Comparison of ENCODE assay signal across 21 cellular contexts in the genomic region with DNA sequence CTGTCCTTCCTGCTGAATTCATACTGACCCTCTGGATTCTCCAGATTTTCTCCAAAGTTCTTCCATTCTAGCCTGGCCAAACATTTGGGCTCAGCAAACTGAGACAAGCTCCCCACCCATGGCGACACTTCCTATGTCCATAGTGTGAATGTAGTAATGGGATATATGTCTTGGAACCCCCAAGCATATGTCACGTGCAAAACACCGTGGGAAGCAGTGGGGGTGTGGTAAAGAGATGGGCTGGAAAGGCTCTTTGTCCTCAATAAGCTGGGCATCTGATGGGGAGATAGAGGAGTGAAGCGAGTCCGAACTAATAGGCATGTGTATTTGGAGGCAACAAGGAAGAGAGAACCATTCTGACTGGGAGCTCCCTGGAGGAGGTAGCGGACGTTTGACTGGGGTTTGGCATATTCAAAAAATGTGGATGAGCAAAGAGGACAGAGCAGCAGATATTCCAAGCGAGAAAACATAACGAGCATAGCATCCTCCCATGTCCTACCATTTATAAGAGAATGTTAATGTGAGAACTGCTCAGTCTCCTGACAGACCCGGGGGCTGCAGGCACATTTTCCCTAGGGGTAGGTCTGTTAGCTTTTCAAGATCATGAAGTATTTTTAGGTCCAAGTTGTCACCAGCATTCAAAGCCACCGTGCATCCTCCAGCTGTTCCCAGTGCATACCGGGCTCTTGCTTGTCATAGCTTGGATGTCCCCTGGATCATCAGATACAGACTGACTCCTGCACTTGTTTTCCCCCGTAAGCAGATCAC. TPM values are rescaled to one million over a fixed set of nuclear protein-coding genes. Genes with fewer than 3 reads are reported as not detected.
DNase-seq lines count a peak whose midpoint lies in the region; ATAC-seq and TF ChIP-seq lines count a peak whose summit lies in the region.
"Had no signal": no experiment of that assay in that cellular context is flagged by ENCODE, and none has a peak within 500 bp of the region (broad histone marks: within the 10 kb centered on the region; RNA-seq: fewer than 3 reads in every experiment).

No MANE protein-coding gene starts in this region.

- H3K27me3 Mint-ChIP-seq in Calu3 (ENCODE audit: unreplicated experiment): no peaks in the 10 kb centered on the region
- H3K27me3 Mint-ChIP-seq: activated B cell treated with CpG ODN at 0.5 μM for 24 hours; activated naive CD8-positive, alpha-beta T cell; stimulated activated naive B cell treated with anti-CD40 and anti-IgM and Interleukin-4, amounts not matched to agents 10 μg/mL and 1 μg/mL and 100 μg/mL, for 72 hours; type B pancreatic cell had no signal

- H3K36me3 Mint-ChIP-seq in Calu3 (ENCODE audit: insufficient read depth, unreplicated experiment): peaks cover 96% of the 10 kb centered on the region

- no peak overlapping the region for H3K4me3 ChIP-seq in brain microvascular endothelial cell (ENCODE audit: low read depth, low read length)
- H3K4me3 ChIP-seq in left ventricle myocardium inferior: no peak overlapping the region
- H3K4me3 ChIP-seq in rectal smooth muscle tissue (ENCODE audit: low read length): no peak overlapping the region
- H3K4me3 ChIP-seq: prostate gland had no signal

- CTCF ChIA-PET in Calu3 (lab: Charles Lee): interaction anchor here (1.2 kb wide), 1 partner anchor 26 kb away, joined by 3 read pairs; no protein-coding TSS in a partner anchor

- no peaks in the 10 kb centered on the region for H3K9me3 ChIP-seq in left ventricle myocardium inferior (replicated peaks)
- H3K9me3 ChIP-seq: prostate gland had no signal

- DNase-seq in Calu3: no peak
- no peak for DNase-seq in brain microvascular endothelial cell
- DNase-seq in left ventricle myocardium inferior: no peak
- no peak for DNase-seq in NCI-H82 (lab: John Stamatoyannopoulos, UW)
- no peak for DNase-seq in NCI-H1092 treated with DMSO at 0.1 percent for 48 hours (lab: John Stamatoyannopoulos, UW)
- no peak for DNase-seq in foreskin keratinocyte
- DNase-seq: activated B cell treated with CpG ODN at 0.5 μM for 24 hours; DND-41; mammary epithelial cell; natural killer cell; NCI-H2029 treated with DMSO at 0.1 percent for 48 hours; NCI-H510A treated with DMSO at 0.1 percent for 48 hours; stimulated activated CD4-positive, alpha-beta T cell treated with anti-CD3 and anti-CD28 coated beads, Interleukin-15, amount 100 ng/mL, for 24 hours; stimulated activated naive B cell treated with anti-CD40 and anti-IgM and Interleukin-4, amounts not matched to agents 10 μg/mL and 1 μg/mL and 100 μg/mL, for 72 hours; T-helper 2 cell had no signal

- in situ Hi-C loops in brain microvascular endothelial cell (cut with HindIII; ENCODE audit: low pct_ligation_motif_present, low sequenced_read_pairs): no loop called here

- H3K9me3 Mint-ChIP-seq in Calu3 (ENCODE audit: low read depth, unreplicated experiment): no peaks in the 10 kb centered on the region
- H3K9me3 Mint-ChIP-seq: activated B cell treated with CpG ODN at 0.5 μM for 24 hours; natural killer cell; stimulated activated naive B cell treated with anti-CD40 and anti-IgM and Interleukin-4, amounts not matched to agents 10 μg/mL and 1 μg/mL and 100 μg/mL, for 72 hours; type B pancreatic cell had no signal

- H3K4me1 ChIP-seq in left ventricle myocardium inferior (peaks cover 78% of the 10 kb centered on the region), rectal smooth muscle tissue (ENCODE audit: control insufficient read depth, insufficient read depth, low read length) (peaks cover 32% of the 10 kb centered on the region), foreskin keratinocyte (no peaks in the 10 kb centered on the region)
- H3K4me1 ChIP-seq: prostate gland had no signal

- H3K27ac ChIP-seq in brain microvascular endothelial cell (peak overlapping the region; percentile 7), left ventricle myocardium inferior (replicated peaks) (peak overlapping the region; percentile 99), rectal smooth muscle tissue (ENCODE audit: low read depth, low read length) (peak overlapping the region; percentile 58), foreskin keratinocyte (no peak overlapping the region)

- H3K4me3 Mint-ChIP-seq in Calu3 (ENCODE audit: low read depth, unreplicated experiment): peak overlapping the region; percentile 6
- H3K4me3 Mint-ChIP-seq: activated B cell treated with CpG ODN at 0.5 μM for 24 hours; activated naive CD8-positive, alpha-beta T cell; natural killer cell; stimulated activated naive B cell treated with anti-CD40 and anti-IgM and Interleukin-4, amounts not matched to agents 10 μg/mL and 1 μg/mL and 100 μg/mL, for 72 hours; type B pancreatic cell had no signal

- no peak overlapping the region for H3K9ac ChIP-seq in rectal smooth muscle tissue (ENCODE audit: low read length)

- TF ChIP-seq CTCF in Calu3 (IDR thresholded peaks at IDR 0.05; ENCODE audit: unreplicated experiment) (no peak), brain microvascular endothelial cell (IDR thresholded peaks at IDR 0.05; ENCODE audit: low read depth, low read length, missing control alignments) (no peak), left ventricle myocardium inferior (IDR thresholded peaks at IDR 0.05; ENCODE audit: borderline replicate concordance) (no peak), foreskin keratinocyte (conservative IDR thresholded peaks at IDR 0.05) (no peak)

- no TSS peak for BruUV-seq in Calu3 (replicated peaks; lab: Mats Ljungman, UMichigan)

- peaks cover 32% of the 10 kb centered on the region for H3K4me1 Mint-ChIP-seq in Calu3 (ENCODE audit: low read depth, unreplicated experiment)
- H3K4me1 Mint-ChIP-seq: activated B cell treated with CpG ODN at 0.5 μM for 24 hours; stimulated activated naive B cell treated with anti-CD40 and anti-IgM and Interleukin-4, amounts not matched to agents 10 μg/mL and 1 μg/mL and 100 μg/mL, for 72 hours had no signal

- H3K36me3 ChIP-seq in brain microvascular endothelial cell (replicated peaks) (peaks cover 92% of the 10 kb centered on the region), left ventricle myocardium inferior (peaks cover 77% of the 10 kb centered on the region), rectal smooth muscle tissue (ENCODE audit: control insufficient read depth, insufficient read depth, low read length) (peaks cover 44% of the 10 kb centered on the region)

- H3K27me3 ChIP-seq in brain microvascular endothelial cell (replicated peaks) (no peaks in the 10 kb centered on the region), left ventricle myocardium inferior (ENCODE audit: low read depth) (no peaks in the 10 kb centered on the region), rectal smooth muscle tissue (ENCODE audit: control insufficient read depth, insufficient read depth, low read length) (no peaks in the 10 kb centered on the region), foreskin keratinocyte (no peaks in the 10 kb centered on the region)

- peak overlapping the region; percentile 86 for H3K27ac Mint-ChIP-seq in Calu3 (ENCODE audit: unreplicated experiment)
- H3K27ac Mint-ChIP-seq: activated B cell treated with CpG ODN at 0.5 μM for 24 hours; activated naive CD8-positive, alpha-beta T cell; natural killer cell; stimulated activated naive B cell treated with anti-CD40 and anti-IgM and Interleukin-4, amounts not matched to agents 10 μg/mL and 1 μg/mL and 100 μg/mL, for 72 hours; type B pancreatic cell had no signal

- intact Hi-C loops in Calu3 (cut with micrococcal nuclease; ENCODE audit: unreplicated experiment) (no loop called here), left ventricle myocardium inferior (cut with micrococcal nuclease) (no loop called here)

- ATAC-seq in GM18867 (IDR thresholded peaks at IDR 0.05; ENCODE audit: unreplicated experiment): no peak
- no peak for ATAC-seq in foreskin keratinocyte
- ATAC-seq: esophagus mucosa; natural killer cell; stimulated activated naive B cell treated with anti-CD40 and anti-IgM and Interleukin-4, amounts not matched to agents 10 μg/mL and 1 μg/mL and 100 μg/mL, for 72 hours had no signal

RNA-seq across cellular contexts. Expression of gene TPM1, which starts 25.6 kb away (rescaled TPM):
- total RNA-seq in Calu3 (2022) (691 and 1,158 TPM in 2 replicates), left ventricle myocardium inferior (12,604 TPM), foreskin keratinocyte (152 and 167 TPM in 2 replicates)
- 116 and 124 TPM in 2 replicates for polyA plus RNA-seq in foreskin keratinocyte

RNA-seq across cellular contexts. Expression of gene LACTB, which starts 53.5 kb away (rescaled TPM):
- 16.1 and 17.3 TPM in 2 replicates for total RNA-seq in Calu3 (2022)
- 27.4 TPM for total RNA-seq in left ventricle myocardium inferior
- 15.0 and 15.8 TPM in 2 replicates for total RNA-seq in foreskin keratinocyte
- 10.8 and 11.0 TPM in 2 replicates for polyA plus RNA-seq in foreskin keratinocyte

Comparison
In these comparisons a context has a peak if more than half of its experiments do, and no peak if none do; other contexts are left out.
1. RNA of gene TPM1, which starts 25.6 kb away (total RNA-seq): 12,604 TPM in left ventricle myocardium inferior (single experiment); 691 to 1,158 TPM in Calu3 and 152 to 167 TPM in foreskin keratinocyte; every median in the first group is over 10 times any median in the second.